ENCODE assay signal across 1 cellular context in genomic region chr20:20375862-20376261, GRCh38.
TF ChIP-seq lines count a peak whose summit lies in the region.

No MANE protein-coding gene starts in this region.

TF ChIP-seq in H1, 55 proteins besides CTCF, POLR2A, EP300 and RAD21 (continued from another document):
- TF ChIP-seq CTBP2 (IDR thresholded peaks at IDR 0.05; ENCODE audit: borderline replicate concordance, insufficient read depth, insufficient read length, low read length): no peak
- TF ChIP-seq NANOG (IDR thresholded peaks at IDR 0.05; ENCODE audit: insufficient read depth, low read depth, low read length, poor library complexity, severe bottlenecking): no peak
- TF ChIP-seq RXRA (IDR thresholded peaks at IDR 0.05; ENCODE audit: insufficient read depth, low read depth, low read length): no peak
- no peak for TF ChIP-seq CHD1 (IDR thresholded peaks at IDR 0.05; ENCODE audit: low read depth, low read length)
- TF ChIP-seq RBBP5 (IDR thresholded peaks at IDR 0.05; ENCODE audit: borderline replicate concordance, low read depth, low read length): no peak
- no peak for TF ChIP-seq E2F6 (IDR thresholded peaks at IDR 0.05)
- TF ChIP-seq CBX5 (IDR thresholded peaks at IDR 0.05; ENCODE audit: low read depth, low read length): no peak
- no peak for TF ChIP-seq POU5F1 (IDR thresholded peaks at IDR 0.05; ENCODE audit: low read depth, low read length)
- no peak for TF ChIP-seq POLR2AphosphoS5 (IDR thresholded peaks at IDR 0.05; ENCODE audit: low read depth, low read length)
- no peak for TF ChIP-seq TAF7 (optimal IDR thresholded peaks at IDR 0.05; ENCODE audit: borderline replicate concordance, low read depth, low read length)
- no peak for TF ChIP-seq TAF1 (IDR thresholded peaks at IDR 0.05; ENCODE audit: low read depth, low read length)
- no peak for TF ChIP-seq USF2 (IDR thresholded peaks at IDR 0.05; ENCODE audit: low read length)
- no peak for TF ChIP-seq RNF2 (IDR thresholded peaks at IDR 0.05; ENCODE audit: borderline replicate concordance, low read depth, low read length, missing control alignments, poor library complexity, severe bottlenecking)
- TF ChIP-seq CHD2 (IDR thresholded peaks at IDR 0.05; ENCODE audit: low read length): no peak
